In the genomic region with DNA sequence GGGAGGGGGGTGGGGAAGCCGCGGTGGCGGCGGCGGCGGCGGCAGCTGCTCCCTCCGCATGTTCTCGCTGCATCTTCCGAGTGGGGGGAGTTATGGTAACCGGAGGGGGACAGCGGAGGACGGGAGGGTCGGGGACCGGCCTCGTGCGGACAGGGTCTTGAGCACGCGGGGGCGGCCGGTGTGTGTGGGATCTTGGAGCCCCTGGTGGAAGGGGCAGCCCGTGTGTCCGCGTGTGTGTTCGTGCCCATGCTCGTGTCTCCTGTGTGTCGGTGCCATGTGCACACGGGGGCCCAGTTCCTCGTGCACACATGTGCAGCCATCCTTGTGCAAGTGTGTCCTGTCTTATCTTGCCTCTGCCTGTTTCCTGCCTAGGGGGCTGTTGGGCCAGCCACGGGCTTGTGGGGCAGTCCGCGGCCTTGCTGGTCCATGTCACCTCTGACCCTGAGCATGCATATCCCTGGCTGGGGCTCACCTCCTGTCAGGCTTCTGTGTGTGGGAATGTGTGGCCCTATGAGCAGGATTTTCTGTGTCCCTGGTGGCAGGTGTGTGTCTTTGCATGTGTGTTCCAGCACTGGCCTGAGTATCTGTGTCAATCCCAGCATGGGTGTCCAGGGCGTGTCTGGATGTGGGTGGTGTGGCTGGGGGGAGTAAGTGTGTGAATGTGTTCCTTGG, we compare ENCODE assay signal across 1 cellular context.
A peak's percentile ranks its signal among the peaks of the same experiment; 100 is the strongest.
TF ChIP-seq lines count a peak whose summit lies in the region.

No MANE protein-coding gene starts in this region.

TF ChIP-seq in HEK293, 187 proteins besides CTCF, POLR2A, EP300 and RAD21 (continued from another document and continues in another):
- TF ChIP-seq PRDM4 (tag by site-specific recombination; IDR thresholded peaks at IDR 0.05) (peak; percentile 40; the same call in 1 of the 2 replicates), ZNF837 (tag by site-specific recombination; IDR thresholded peaks at IDR 0.05) (no peak), KLF7 (tag by site-specific recombination; IDR thresholded peaks at IDR 0.05; ENCODE audit: borderline replicate concordance) (0 out of 2 replicates have a peak, but pooled peaks have one; percentile 26), ZNF626 (tag by site-specific recombination; IDR thresholded peaks at IDR 0.05) (no peak), ZNF513 (tag by site-specific recombination; IDR thresholded peaks at IDR 0.05) (no peak), PRDM2 (tag by site-specific recombination; IDR thresholded peaks at IDR 0.05; ENCODE audit: borderline replicate concordance) (no peak), ZNF792 (tag by site-specific recombination; IDR thresholded peaks at IDR 0.05) (no peak), ZNF132 (tag by site-specific recombination; IDR thresholded peaks at IDR 0.05; ENCODE audit: borderline replicate concordance) (no peak), ZNF48 (tag by site-specific recombination; IDR thresholded peaks at IDR 0.05) (no peak), ZNF658 (tag by site-specific recombination; IDR thresholded peaks at IDR 0.05) (no peak), ZNF211 (tag by site-specific recombination; IDR thresholded peaks at IDR 0.05; ENCODE audit: low read depth) (no peak), ZNF623 (tag by site-specific recombination; IDR thresholded peaks at IDR 0.05) (no peak), ZFHX2 (tag by site-specific recombination; conservative IDR thresholded peaks at IDR 0.05) (peak; percentile 56), INSM2 (tag by site-specific recombination; IDR thresholded peaks at IDR 0.05) (no peak), OSR2 (tag by site-specific recombination; IDR thresholded peaks at IDR 0.05) (no peak), WT1 (tag by site-specific recombination; IDR thresholded peaks at IDR 0.05) (no peak)
- TF ChIP-seq, protein P1, sequence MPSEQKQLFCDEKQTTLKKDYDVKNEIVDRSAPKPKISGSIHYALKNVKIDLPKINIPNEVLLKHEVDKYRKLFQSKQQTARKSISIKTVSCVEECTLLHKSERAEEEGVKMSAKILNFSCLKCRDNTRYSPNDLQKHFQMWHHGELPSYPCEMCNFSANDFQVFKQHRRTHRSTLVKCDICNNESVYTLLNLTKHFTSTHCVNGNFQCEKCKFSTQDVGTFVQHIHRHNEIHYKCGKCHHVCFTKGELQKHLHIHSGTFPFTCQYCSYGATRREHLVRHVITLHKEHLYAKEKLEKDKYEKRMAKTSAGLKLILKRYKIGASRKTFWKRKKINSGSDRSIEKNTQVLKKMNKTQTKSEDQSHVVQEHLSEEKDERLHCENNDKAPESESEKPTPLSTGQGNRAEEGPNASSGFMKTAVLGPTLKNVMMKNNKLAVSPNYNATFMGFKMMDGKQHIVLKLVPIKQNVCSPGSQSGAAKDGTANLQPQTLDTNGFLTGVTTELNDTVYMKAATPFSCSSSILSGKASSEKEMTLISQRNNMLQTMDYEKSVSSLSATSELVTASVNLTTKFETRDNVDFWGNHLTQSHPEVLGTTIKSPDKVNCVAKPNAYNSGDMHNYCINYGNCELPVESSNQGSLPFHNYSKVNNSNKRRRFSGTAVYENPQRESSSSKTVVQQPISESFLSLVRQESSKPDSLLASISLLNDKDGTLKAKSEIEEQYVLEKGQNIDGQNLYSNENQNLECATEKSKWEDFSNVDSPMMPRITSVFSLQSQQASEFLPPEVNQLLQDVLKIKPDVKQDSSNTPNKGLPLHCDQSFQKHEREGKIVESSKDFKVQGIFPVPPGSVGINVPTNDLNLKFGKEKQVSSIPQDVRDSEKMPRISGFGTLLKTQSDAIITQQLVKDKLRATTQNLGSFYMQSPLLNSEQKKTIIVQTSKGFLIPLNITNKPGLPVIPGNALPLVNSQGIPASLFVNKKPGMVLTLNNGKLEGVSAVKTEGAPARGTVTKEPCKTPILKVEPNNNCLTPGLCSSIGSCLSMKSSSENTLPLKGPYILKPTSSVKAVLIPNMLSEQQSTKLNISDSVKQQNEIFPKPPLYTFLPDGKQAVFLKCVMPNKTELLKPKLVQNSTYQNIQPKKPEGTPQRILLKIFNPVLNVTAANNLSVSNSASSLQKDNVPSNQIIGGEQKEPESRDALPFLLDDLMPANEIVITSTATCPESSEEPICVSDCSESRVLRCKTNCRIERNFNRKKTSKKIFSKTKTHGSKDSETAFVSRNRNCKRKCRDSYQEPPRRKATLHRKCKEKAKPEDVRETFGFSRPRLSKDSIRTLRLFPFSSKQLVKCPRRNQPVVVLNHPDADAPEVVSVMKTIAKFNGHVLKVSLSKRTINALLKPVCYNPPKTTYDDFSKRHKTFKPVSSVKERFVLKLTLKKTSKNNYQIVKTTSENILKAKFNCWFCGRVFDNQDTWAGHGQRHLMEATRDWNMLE (tag by site-specific recombination; conservative IDR thresholded peaks at IDR 0.05; ENCODE audit: low read depth) = no peak
- TF ChIP-seq, protein P2, sequence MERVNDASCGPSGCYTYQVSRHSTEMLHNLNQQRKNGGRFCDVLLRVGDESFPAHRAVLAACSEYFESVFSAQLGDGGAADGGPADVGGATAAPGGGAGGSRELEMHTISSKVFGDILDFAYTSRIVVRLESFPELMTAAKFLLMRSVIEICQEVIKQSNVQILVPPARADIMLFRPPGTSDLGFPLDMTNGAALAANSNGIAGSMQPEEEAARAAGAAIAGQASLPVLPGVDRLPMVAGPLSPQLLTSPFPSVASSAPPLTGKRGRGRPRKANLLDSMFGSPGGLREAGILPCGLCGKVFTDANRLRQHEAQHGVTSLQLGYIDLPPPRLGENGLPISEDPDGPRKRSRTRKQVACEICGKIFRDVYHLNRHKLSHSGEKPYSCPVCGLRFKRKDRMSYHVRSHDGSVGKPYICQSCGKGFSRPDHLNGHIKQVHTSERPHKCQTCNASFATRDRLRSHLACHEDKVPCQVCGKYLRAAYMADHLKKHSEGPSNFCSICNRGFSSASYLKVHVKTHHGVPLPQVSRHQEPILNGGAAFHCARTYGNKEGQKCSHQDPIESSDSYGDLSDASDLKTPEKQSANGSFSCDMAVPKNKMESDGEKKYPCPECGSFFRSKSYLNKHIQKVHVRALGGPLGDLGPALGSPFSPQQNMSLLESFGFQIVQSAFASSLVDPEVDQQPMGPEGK (tag by site-specific recombination; IDR thresholded peaks at IDR 0.05) = peak; percentile 16; the same call in 1 of the 2 replicates
- TF ChIP-seq, protein P3, sequence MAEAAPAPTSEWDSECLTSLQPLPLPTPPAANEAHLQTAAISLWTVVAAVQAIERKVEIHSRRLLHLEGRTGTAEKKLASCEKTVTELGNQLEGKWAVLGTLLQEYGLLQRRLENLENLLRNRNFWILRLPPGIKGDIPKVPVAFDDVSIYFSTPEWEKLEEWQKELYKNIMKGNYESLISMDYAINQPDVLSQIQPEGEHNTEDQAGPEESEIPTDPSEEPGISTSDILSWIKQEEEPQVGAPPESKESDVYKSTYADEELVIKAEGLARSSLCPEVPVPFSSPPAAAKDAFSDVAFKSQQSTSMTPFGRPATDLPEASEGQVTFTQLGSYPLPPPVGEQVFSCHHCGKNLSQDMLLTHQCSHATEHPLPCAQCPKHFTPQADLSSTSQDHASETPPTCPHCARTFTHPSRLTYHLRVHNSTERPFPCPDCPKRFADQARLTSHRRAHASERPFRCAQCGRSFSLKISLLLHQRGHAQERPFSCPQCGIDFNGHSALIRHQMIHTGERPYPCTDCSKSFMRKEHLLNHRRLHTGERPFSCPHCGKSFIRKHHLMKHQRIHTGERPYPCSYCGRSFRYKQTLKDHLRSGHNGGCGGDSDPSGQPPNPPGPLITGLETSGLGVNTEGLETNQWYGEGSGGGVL (tag by site-specific recombination; IDR thresholded peaks at IDR 0.05) = peak; percentile 85
- TF ChIP-seq, protein P4, sequence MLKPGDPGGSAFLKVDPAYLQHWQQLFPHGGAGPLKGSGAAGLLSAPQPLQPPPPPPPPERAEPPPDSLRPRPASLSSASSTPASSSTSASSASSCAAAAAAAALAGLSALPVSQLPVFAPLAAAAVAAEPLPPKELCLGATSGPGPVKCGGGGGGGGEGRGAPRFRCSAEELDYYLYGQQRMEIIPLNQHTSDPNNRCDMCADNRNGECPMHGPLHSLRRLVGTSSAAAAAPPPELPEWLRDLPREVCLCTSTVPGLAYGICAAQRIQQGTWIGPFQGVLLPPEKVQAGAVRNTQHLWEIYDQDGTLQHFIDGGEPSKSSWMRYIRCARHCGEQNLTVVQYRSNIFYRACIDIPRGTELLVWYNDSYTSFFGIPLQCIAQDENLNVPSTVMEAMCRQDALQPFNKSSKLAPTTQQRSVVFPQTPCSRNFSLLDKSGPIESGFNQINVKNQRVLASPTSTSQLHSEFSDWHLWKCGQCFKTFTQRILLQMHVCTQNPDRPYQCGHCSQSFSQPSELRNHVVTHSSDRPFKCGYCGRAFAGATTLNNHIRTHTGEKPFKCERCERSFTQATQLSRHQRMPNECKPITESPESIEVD (tag by site-specific recombination; IDR thresholded peaks at IDR 0.05) = no peak
